In genomic region chrX:57592894-57593215, GRCh38 we compare ENCODE assay signal across 8 cellular contexts. TPM values are rescaled to one million over a fixed set of nuclear protein-coding genes. Genes with fewer than 3 reads are reported as not detected.
DNase-seq lines count a peak whose midpoint lies in the region; ATAC-seq, FAIRE-seq and TF ChIP-seq lines count a peak whose summit lies in the region.
"Not testable (repeated sequence)": the region's sequence is repeated elsewhere in the genome, so short reads cannot be mapped to it uniquely, and the experiment has no call there.

No MANE protein-coding gene starts in this region.

- H3K27me3 ChIP-seq in keratinocyte (ENCODE audit: control insufficient read depth, extremely low read depth, insufficient read depth, low read length): not testable (repeated sequence)

- peak overlapping the region; percentile 19 to 46 (median 40) for H3K4me3 ChIP-seq in keratinocyte (ENCODE audit: control insufficient read depth in 2 of 3, extremely low read depth in 1 of 3, insufficient read depth in 2 of 3, low read depth in 1 of 3, low read length in 3 of 3)
- peak overlapping the region; percentile 29 for H3K4me3 ChIP-seq in retinal pigment epithelial cell (ENCODE audit: low read length)

- H3K27me3 Mint-ChIP-seq in chondrocyte (ENCODE audit: low read depth): not testable (repeated sequence)

- H3K9ac ChIP-seq in keratinocyte (ENCODE audit: control insufficient read depth, extremely low read depth, insufficient read depth, low read length): peak overlapping the region; percentile 71

- FAIRE-seq in keratinocyte (lab: Jason Lieb, UNC): not testable (repeated sequence)

- peak overlapping the region; percentile 62 for H3K4me2 ChIP-seq in keratinocyte (ENCODE audit: control insufficient read depth, extremely low read depth, insufficient read depth, low read depth, low read length)

- peak overlapping the region; percentile 62 for H3K4me3 Mint-ChIP-seq in chondrocyte (ENCODE audit: unreplicated experiment)

- ATAC-seq in GM18907 (IDR thresholded peaks at IDR 0.05; ENCODE audit: unreplicated experiment) (peak; percentile 75), HG02973 (IDR thresholded peaks at IDR 0.05; ENCODE audit: unreplicated experiment) (peak; percentile 15)

- peaks cover 42% of the 10 kb centered on the region for H3K4me1 Mint-ChIP-seq in chondrocyte (ENCODE audit: low read depth)

- H3K36me3 ChIP-seq in keratinocyte (ENCODE audit: control insufficient read depth in 2 of 2, extremely low read depth in 1 of 2, insufficient read depth in 2 of 2, low read length in 2 of 2): not testable (repeated sequence)

- H3K4me1 ChIP-seq in keratinocyte (ENCODE audit: control insufficient read depth, extremely low read depth, insufficient read depth, low read length): peaks cover 16% of the 10 kb centered on the region

- TF ChIP-seq CTCF in chondrocyte (IDR thresholded peaks at IDR 0.05) (peak; percentile 23), retinal pigment epithelial cell (conservative IDR thresholded peaks at IDR 0.05; ENCODE audit: low read depth, low read length) (peak; percentile 21)
- TF ChIP-seq CTCF in keratinocyte (optimal IDR thresholded peaks at IDR 0.05 in 1 of 3, IDR thresholded peaks at IDR 0.05 in 1 of 3, conservative IDR thresholded peaks at IDR 0.05 in 1 of 3; ENCODE audit: extremely low read depth in 1 of 3, insufficient read depth in 2 of 3, low read length in 3 of 3): not testable (repeated sequence)

- DNase-seq in AML-193 (lab: John Stamatoyannopoulos, UW) (peak; percentile 5 to 21), NCI-H1436 (lab: John Stamatoyannopoulos, UW) (peak; percentile 14), UCSD-AML1 (lab: John Stamatoyannopoulos, UW; ENCODE audit: unreplicated experiment) (peak; percentile 36)
- DNase-seq in chondrocyte (ENCODE audit: low spot score); keratinocyte (ENCODE audit: low read depth, low spot score); retinal pigment epithelial cell (ENCODE audit: low read depth): not testable (repeated sequence)

- not testable (repeated sequence) for H4K20me1 ChIP-seq in keratinocyte (ENCODE audit: control insufficient read depth, extremely low read depth, insufficient read depth, low read length)

- not testable (repeated sequence) for H3K9me1 ChIP-seq in keratinocyte (ENCODE audit: control insufficient read depth, extremely low read depth, insufficient read depth, low read length)

- peaks cover 17% of the 10 kb centered on the region for H3K79me2 ChIP-seq in keratinocyte (ENCODE audit: control insufficient read depth, insufficient read depth, low read length)

- H3K9me3 Mint-ChIP-seq in chondrocyte (ENCODE audit: low read depth): peaks cover 11% of the 10 kb centered on the region

- dilution Hi-C loops in keratinocyte (cut with MboI; ENCODE audit: extremely low pct_ligation_motif_present, low sequenced_read_pairs): not testable (repeated sequence)

- H3K27ac Mint-ChIP-seq in chondrocyte (ENCODE audit: unreplicated experiment): peak overlapping the region; percentile 51

- not testable (repeated sequence) for H3K36me3 Mint-ChIP-seq in chondrocyte (ENCODE audit: low read depth)

- peak overlapping the region; percentile 49 for H3K27ac ChIP-seq in keratinocyte (ENCODE audit: control insufficient read depth, insufficient read depth, low read length)

- H3K9me3 ChIP-seq in keratinocyte (ENCODE audit: control insufficient read depth, low read depth, low read length): not testable (repeated sequence)

- H2AFZ ChIP-seq in keratinocyte (ENCODE audit: control insufficient read depth, low read length): not testable (repeated sequence)

RNA-seq across cellular contexts. Expression of gene ZXDB, which starts 1.0 kb away (rescaled TPM):
- total RNA-seq in chondrocyte: 7.3 to 9.5 TPM (median 9.3 TPM) in 3 replicates
- 4.8 to 6.4 TPM (median 5.0 TPM) in 3 replicates for polyA plus RNA-seq in keratinocyte
- polyA plus RNA-seq in keratinocyte (2011; ENCODE audit: low read depth): 2.1 TPM
- polyA plus RNA-seq in keratinocyte (2011; cell fraction: cytosol; rRNA removed): 3.1 and 5.2 TPM in 2 replicates
- 6.7 and 8.3 TPM in 2 replicates for polyA plus RNA-seq in keratinocyte (2011; cell fraction: nucleus; rRNA removed)
- polyA plus RNA-seq in keratinocyte (2012; ENCODE audit: low replicate concordance): 3.3 and 4.0 TPM in 2 replicates
- polyA minus RNA-seq in keratinocyte: 7.0 to 12.5 TPM (median 11.1 TPM) in 3 replicates
- polyA minus RNA-seq in keratinocyte (2011; cell fraction: cytosol; rRNA and poly(A)+ RNA removed): 9.6 TPM
- 10.9 and 15.6 TPM in 2 replicates for polyA minus RNA-seq in keratinocyte (2011; cell fraction: nucleus; rRNA and poly(A)+ RNA removed)
